Comparison of ENCODE assay signal across 12 cellular contexts in genomic region chr16:84086357-84086756, GRCh38. TPM values are rescaled to one million over a fixed set of nuclear protein-coding genes. Genes with fewer than 3 reads are reported as not detected.
DNase-seq lines count a peak whose midpoint lies in the region; ATAC-seq and TF ChIP-seq lines count a peak whose summit lies in the region.
"Had no signal": no experiment of that assay in that cellular context is flagged by ENCODE, and none has a peak within 500 bp of the region (broad histone marks: within the 10 kb centered on the region; RNA-seq: fewer than 3 reads in every experiment).

No MANE protein-coding gene starts in this region.

- H3K4me1 Mint-ChIP-seq in activated T-helper 17 cell treated with anti-CD3 and anti-CD28 coated beads, Interleukin-2, amount 50 U/mL, for 72 hours, result peaks cover 29% of the 10 kb centered on the region
- peaks cover 21% of the 10 kb centered on the region for H3K4me1 Mint-ChIP-seq in memory B cell

- H3K27ac Mint-ChIP-seq in activated T-helper 17 cell treated with anti-CD3 and anti-CD28 coated beads, Interleukin-2, amount 50 U/mL, for 72 hours, result peak overlapping the region; percentile 33
- H3K27ac Mint-ChIP-seq in memory B cell, result peak overlapping the region; percentile 28

- DNase-seq in NCI-H2227 (lab: John Stamatoyannopoulos, UW; ENCODE audit: unreplicated experiment) (peak; percentile 4), NCI-H2227 treated with DMSO at 0.1 percent for 48 hours (lab: John Stamatoyannopoulos, UW) (no peak), memory B cell (ENCODE audit: low spot score in 2 of 2) (no peak), NCI-H1417 treated with DMSO at 0.1 percent for 48 hours (lab: John Stamatoyannopoulos, UW) (no peak), omental fat pad (ENCODE audit: low spot score) (no peak)
- DNase-seq: COR-L47; dermis blood vessel endothelial cell; mesendoderm; NCI-H510A; stimulated activated CD8-positive, alpha-beta memory T cell treated with anti-CD3 and anti-CD28 coated beads, Interleukin-4, amount 100 ng/mL, for 48 hours had no signal

- TF ChIP-seq CTCF in omental fat pad (IDR thresholded peaks at IDR 0.05), result no peak

- no peak for ATAC-seq in activated T-helper 17 cell treated with anti-CD3 and anti-CD28 coated beads, Interleukin-2, amount 50 U/mL, for 72 hours (replicated peaks)
- ATAC-seq in memory B cell (ENCODE audit: low read depth), result no peak
- no peak for ATAC-seq in omental fat pad (ENCODE audit: low FRiP score)

- peaks cover 92% of the 10 kb centered on the region for H3K36me3 Mint-ChIP-seq in activated T-helper 17 cell treated with anti-CD3 and anti-CD28 coated beads, Interleukin-2, amount 50 U/mL, for 72 hours (ENCODE audit: low read depth)
- peaks cover 35% of the 10 kb centered on the region for H3K36me3 Mint-ChIP-seq in memory B cell

- peak overlapping the region; percentile 30 for H3K4me3 Mint-ChIP-seq in activated T-helper 17 cell treated with anti-CD3 and anti-CD28 coated beads, Interleukin-2, amount 50 U/mL, for 72 hours
- no peak overlapping the region for H3K4me3 Mint-ChIP-seq in memory B cell

- H3K27me3 Mint-ChIP-seq in activated T-helper 17 cell treated with anti-CD3 and anti-CD28 coated beads, Interleukin-2, amount 50 U/mL, for 72 hours, result no peaks in the 10 kb centered on the region
- H3K27me3 Mint-ChIP-seq in memory B cell, result no peaks in the 10 kb centered on the region

- no peaks in the 10 kb centered on the region for H3K9me3 Mint-ChIP-seq in activated T-helper 17 cell treated with anti-CD3 and anti-CD28 coated beads, Interleukin-2, amount 50 U/mL, for 72 hours
- no peaks in the 10 kb centered on the region for H3K9me3 Mint-ChIP-seq in memory B cell

RNA-seq across cellular contexts. Expression of gene MBTPS1, which starts 30.4 kb away (rescaled TPM):
- total RNA-seq in activated T-helper 17 cell treated with anti-CD3 and anti-CD28 coated beads, Interleukin-2, amount 50 U/mL, for 72 hours, result 10 to 100 TPM; 44.0 to 54.4 TPM
- total RNA-seq in omental fat pad, result 100 to 1,000 TPM in 1 of 4 donors, 10 to 100 TPM in 3; 75.3 to 100 (median 84.3) TPM

RNA-seq across cellular contexts. Expression of gene SLC38A8, which starts 43.8 kb away (rescaled TPM):
- not detected for total RNA-seq in activated T-helper 17 cell treated with anti-CD3 and anti-CD28 coated beads, Interleukin-2, amount 50 U/mL, for 72 hours
- not detected for total RNA-seq in omental fat pad
- total RNA-seq: dermis blood vessel endothelial cell, ureter had no signal

RNA-seq across cellular contexts. Expression of gene HSDL1, which starts 58.6 kb away (rescaled TPM):
- total RNA-seq in activated T-helper 17 cell treated with anti-CD3 and anti-CD28 coated beads, Interleukin-2, amount 50 U/mL, for 72 hours, result 10 to 100 TPM in 1 of 2 donors, 1 to 10 TPM in 1; 9.9 to 14.6 TPM
- 10 to 100 TPM in 3 of 4 donors, 1 to 10 TPM in 1; 8.8 to 21.4 (median 15.8) TPM for total RNA-seq in omental fat pad

RNA-seq across cellular contexts. Expression of gene DNAAF1, which starts 58.8 kb away (rescaled TPM):
- total RNA-seq in activated T-helper 17 cell treated with anti-CD3 and anti-CD28 coated beads, Interleukin-2, amount 50 U/mL, for 72 hours, result under 1 TPM in 1 of 2 donors, not detected in 1; 0.21 TPM
- total RNA-seq in omental fat pad, result under 1 TPM in 3 of 4 donors, not detected in 1; 0.28 to 0.48 (median 0.32) TPM
